ENCODE assay signal across 19 cellular contexts in genomic region chr5:143231973-143232812, GRCh38.
A peak's percentile ranks its signal among the peaks of the same experiment; 100 is the strongest.
DNase-seq lines count a peak whose midpoint lies in the region; ATAC-seq and TF ChIP-seq lines count a peak whose summit lies in the region.
"Had no signal": no experiment of that assay in that cellular context is flagged by ENCODE, and none has a peak within 500 bp of the region (broad histone marks: within the 10 kb centered on the region; RNA-seq: fewer than 3 reads in every experiment).

No MANE protein-coding gene starts in this region.

- H3K4ac ChIP-seq in mesenchymal stem cell (ENCODE audit: low read depth in 1 of 2, low read length in 2 of 2): no peak overlapping the region

- no peak overlapping the region for H3K23ac ChIP-seq in mesenchymal stem cell (ENCODE audit: low read length in 2 of 2)

- TF ChIP-seq CTCF in HEK293 (tag by site-specific recombination; IDR thresholded peaks at IDR 0.05): no peak
- TF ChIP-seq CTCF in HFFc6 (IDR thresholded peaks at IDR 0.05): no peak

- no peaks in the 10 kb centered on the region for H3K36me3 Mint-ChIP-seq in HFFc6 (ENCODE audit: low read depth)
- H3K36me3 Mint-ChIP-seq: type B pancreatic cell had no signal

- peak overlapping the region; percentile 2 to 61 for H2BK12ac ChIP-seq in mesenchymal stem cell (ENCODE audit: low read length in 2 of 2)

- H3K9me3 Mint-ChIP-seq in HFFc6: no peaks in the 10 kb centered on the region
- H3K9me3 Mint-ChIP-seq: activated T-helper 2 cell treated with anti-CD3 and anti-CD28 coated beads, Interferon-gamma antibody, Interleukin-2, Interleukin-4, amounts not matched to agents 10 μg/mL and 5 μg/mL and 100 μg/mL, durations not matched to agents 14 hours and 24 hours and 36 hours had no signal

- H3K4me1 ChIP-seq in HEK293 (ENCODE audit: control insufficient read depth, insufficient read depth, low read length) (no peaks in the 10 kb centered on the region), mesenchymal stem cell (ENCODE audit: control insufficient read depth, insufficient read depth, low read depth, low read length) (peaks cover 17% of the 10 kb centered on the region)
- H3K4me1 ChIP-seq: BE2C had no signal

- ATAC-seq in GM18873 (IDR thresholded peaks at IDR 0.05; ENCODE audit: low FRiP score, unreplicated experiment) (peak; percentile 33), HG03558 (IDR thresholded peaks at IDR 0.05; ENCODE audit: extremely low read depth, unreplicated experiment) (peak; percentile 15), HG02973 (IDR thresholded peaks at IDR 0.05; ENCODE audit: unreplicated experiment) (no peak)
- ATAC-seq: activated CD8-positive, alpha-beta T cell treated with anti-CD3 and anti-CD28 coated beads, Interleukin-2, amount 10 ng/mL, durations not matched to agents 7 days and 5 days; right cardiac atrium had no signal

- peaks cover 60% of the 10 kb centered on the region for H3K4me1 Mint-ChIP-seq in HFFc6 (ENCODE audit: low read depth)

- CTCF ChIA-PET in HEK293 (lab: Yijun Ruan, JAX): interaction anchor here (1.0 kb wide), 1 partner anchor 14 kb away, joined by 3 read pairs; no protein-coding TSS in a partner anchor

- H3K36me3 ChIP-seq in HEK293 (ENCODE audit: control insufficient read depth in 2 of 2, insufficient read depth in 1 of 2, low read length in 2 of 2) (no peaks in the 10 kb centered on the region), mesenchymal stem cell (ENCODE audit: control insufficient read depth in 1 of 2, insufficient read depth in 2 of 2, low read depth in 1 of 2, low read length in 2 of 2) (no peaks in the 10 kb centered on the region)
- H3K36me3 ChIP-seq: BE2C had no signal

- H2BK15ac ChIP-seq in mesenchymal stem cell (ENCODE audit: low read depth, poor library complexity, severe bottlenecking): no peak overlapping the region

- no peaks in the 10 kb centered on the region for H3K9me3 ChIP-seq in HEK293 (ENCODE audit: control insufficient read depth, insufficient read depth, low read depth, low read length)
- H3K9me3 ChIP-seq in mesenchymal stem cell (ENCODE audit: control insufficient read depth, low read length): no peaks in the 10 kb centered on the region
- H3K9me3 ChIP-seq: BE2C had no signal

- H3K4me3 ChIP-seq in HEK293 (ENCODE audit: low read depth, low read length): no peak overlapping the region
- no peak overlapping the region for H3K4me3 ChIP-seq in mesenchymal stem cell (ENCODE audit: insufficient read depth in 1 of 2, low read depth in 1 of 2, low read length in 2 of 2)
- H3K4me3 ChIP-seq: lung had no signal

- H3K4me2 ChIP-seq in mesenchymal stem cell (ENCODE audit: low read length, poor library complexity, severe bottlenecking): no peak overlapping the region

- H3K27ac ChIP-seq in HEK293 (ENCODE audit: extremely low read depth, low read depth, low read length) (no peak overlapping the region), mesenchymal stem cell (ENCODE audit: low read length, poor library complexity, severe bottlenecking) (no peak overlapping the region)

- H3K18ac ChIP-seq in mesenchymal stem cell (ENCODE audit: low read depth in 1 of 2, low read length in 2 of 2): no peak overlapping the region

- no peak overlapping the region for H3K9ac ChIP-seq in mesenchymal stem cell (ENCODE audit: low read length)

- H4K8ac ChIP-seq in mesenchymal stem cell (ENCODE audit: low read length): no peak overlapping the region

- no peak overlapping the region for H2BK120ac ChIP-seq in mesenchymal stem cell (ENCODE audit: low read depth, low read length)

- POLR2A ChIA-PET in HEK293 (lab: Yijun Ruan, JAX): no interaction called here

- WGBS in mesenchymal stem cell: 97% methylated on average over 3 of the region's 7 CpGs

- H2AFZ ChIP-seq in mesenchymal stem cell (ENCODE audit: low read depth, low read length): no peak overlapping the region

- DNase-seq in mesenchymal stem cell: no peak
- DNase-seq in HFFc6: no peak
- DNase-seq in medulla oblongata (ENCODE audit: extremely low spot score): no peak
- DNase-seq in T-helper 2 cell: no peak
- DNase-seq: activated CD8-positive, alpha-beta T cell treated with anti-CD3 and anti-CD28 coated beads, Interleukin-2, amount 10 ng/mL, durations not matched to agents 7 days and 5 days; aorta; BE2C; DMS79; NCI-H2107; SHP77; stimulated activated CD4-positive, alpha-beta T cell treated with anti-CD3 and anti-CD28 coated beads, Interleukin-4, amount 100 ng/mL, for 1 hour had no signal

- no peak overlapping the region for H2AK5ac ChIP-seq in mesenchymal stem cell (ENCODE audit: low read length, severe bottlenecking)

- no peaks in the 10 kb centered on the region for H3K27me3 ChIP-seq in mesenchymal stem cell (ENCODE audit: control insufficient read depth in 1 of 2, insufficient read depth in 1 of 2, low read length in 2 of 2)
- H3K27me3 ChIP-seq: BE2C had no signal

- no peaks in the 10 kb centered on the region; the same call in 1 of the 2 replicates for H3K27me3 Mint-ChIP-seq in HFFc6 (ENCODE audit: insufficient read depth)

- no peak overlapping the region for H2BK5ac ChIP-seq in mesenchymal stem cell (ENCODE audit: low read depth, low read length, poor library complexity, severe bottlenecking)

- H3K4me3 Mint-ChIP-seq in HFFc6: no peak overlapping the region
- H3K4me3 Mint-ChIP-seq: activated CD8-positive, alpha-beta T cell treated with anti-CD3 and anti-CD28 coated beads, Interleukin-2, amount 10 ng/mL, durations not matched to agents 7 days and 5 days; type B pancreatic cell had no signal

- no peak overlapping the region for H4K91ac ChIP-seq in mesenchymal stem cell (ENCODE audit: low read length)

- no peaks in the 10 kb centered on the region for H3K79me1 ChIP-seq in mesenchymal stem cell (replicated peaks; ENCODE audit: low read length, poor library complexity, severe bottlenecking)

- H3K14ac ChIP-seq in mesenchymal stem cell (ENCODE audit: low read length in 2 of 2): no peak overlapping the region

- no peak overlapping the region for H3K27ac Mint-ChIP-seq in HFFc6
- H3K27ac Mint-ChIP-seq: activated T-helper 2 cell treated with anti-CD3 and anti-CD28 coated beads, Interferon-gamma antibody, Interleukin-2, Interleukin-4, amounts not matched to agents 10 μg/mL and 5 μg/mL and 100 μg/mL, durations not matched to agents 14 hours and 24 hours and 36 hours; type B pancreatic cell had no signal

TF ChIP-seq in HEK293, 187 proteins besides CTCF, POLR2A, EP300 and RAD21:
- TF ChIP-seq ZNF776 (tag by site-specific recombination; IDR thresholded peaks at IDR 0.05; ENCODE audit: borderline replicate concordance) (0 out of 2 replicates have a peak, but pooled peaks have one; percentile 7), ZNF2 (tag by site-specific recombination; IDR thresholded peaks at IDR 0.05) (no peak), ZNF354C (tag by site-specific recombination; IDR thresholded peaks at IDR 0.05; ENCODE audit: borderline replicate concordance, low read depth) (no peak)
